ENCODE assay signal across 1 cellular context in genomic region chr9:128947423-128948310, GRCh38.
TF ChIP-seq lines count a peak whose summit lies in the region.

DOLK (minus strand) TSS chr9:128947603; CDS start chr9:128947303, 300 bp downstream.
A gene with protein sequence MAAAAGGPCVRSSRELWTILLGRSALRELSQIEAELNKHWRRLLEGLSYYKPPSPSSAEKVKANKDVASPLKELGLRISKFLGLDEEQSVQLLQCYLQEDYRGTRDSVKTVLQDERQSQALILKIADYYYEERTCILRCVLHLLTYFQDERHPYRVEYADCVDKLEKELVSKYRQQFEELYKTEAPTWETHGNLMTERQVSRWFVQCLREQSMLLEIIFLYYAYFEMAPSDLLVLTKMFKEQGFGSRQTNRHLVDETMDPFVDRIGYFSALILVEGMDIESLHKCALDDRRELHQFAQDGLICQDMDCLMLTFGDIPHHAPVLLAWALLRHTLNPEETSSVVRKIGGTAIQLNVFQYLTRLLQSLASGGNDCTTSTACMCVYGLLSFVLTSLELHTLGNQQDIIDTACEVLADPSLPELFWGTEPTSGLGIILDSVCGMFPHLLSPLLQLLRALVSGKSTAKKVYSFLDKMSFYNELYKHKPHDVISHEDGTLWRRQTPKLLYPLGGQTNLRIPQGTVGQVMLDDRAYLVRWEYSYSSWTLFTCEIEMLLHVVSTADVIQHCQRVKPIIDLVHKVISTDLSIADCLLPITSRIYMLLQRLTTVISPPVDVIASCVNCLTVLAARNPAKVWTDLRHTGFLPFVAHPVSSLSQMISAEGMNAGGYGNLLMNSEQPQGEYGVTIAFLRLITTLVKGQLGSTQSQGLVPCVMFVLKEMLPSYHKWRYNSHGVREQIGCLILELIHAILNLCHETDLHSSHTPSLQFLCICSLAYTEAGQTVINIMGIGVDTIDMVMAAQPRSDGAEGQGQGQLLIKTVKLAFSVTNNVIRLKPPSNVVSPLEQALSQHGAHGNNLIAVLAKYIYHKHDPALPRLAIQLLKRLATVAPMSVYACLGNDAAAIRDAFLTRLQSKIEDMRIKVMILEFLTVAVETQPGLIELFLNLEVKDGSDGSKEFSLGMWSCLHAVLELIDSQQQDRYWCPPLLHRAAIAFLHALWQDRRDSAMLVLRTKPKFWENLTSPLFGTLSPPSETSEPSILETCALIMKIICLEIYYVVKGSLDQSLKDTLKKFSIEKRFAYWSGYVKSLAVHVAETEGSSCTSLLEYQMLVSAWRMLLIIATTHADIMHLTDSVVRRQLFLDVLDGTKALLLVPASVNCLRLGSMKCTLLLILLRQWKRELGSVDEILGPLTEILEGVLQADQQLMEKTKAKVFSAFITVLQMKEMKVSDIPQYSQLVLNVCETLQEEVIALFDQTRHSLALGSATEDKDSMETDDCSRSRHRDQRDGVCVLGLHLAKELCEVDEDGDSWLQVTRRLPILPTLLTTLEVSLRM (N-terminal part only) (plus strand): TSS chr9:128947699. CDS start chr9:128947720, 21 bp downstream.

TF ChIP-seq in K562, 482 proteins besides CTCF, POLR2A, EP300 and RAD21 (continued from another document and continues in another):
- TF ChIP-seq IRF1 (CRISPR knock-in tag; IDR thresholded peaks at IDR 0.05; ENCODE audit: borderline replicate concordance) (no peak), HES1 (IDR thresholded peaks at IDR 0.05; ENCODE audit: low read depth) (no peak), MXI1 (IDR thresholded peaks at IDR 0.05; ENCODE audit: low read depth, low read length) (no peak), TSC22D4 (tag; IDR thresholded peaks at IDR 0.05) (no peak), NFXL1 (CRISPR knock-in tag; IDR thresholded peaks at IDR 0.05) (no peak), ZFP1 (CRISPR knock-in tag; IDR thresholded peaks at IDR 0.05) (no peak), KDM2B (CRISPR knock-in tag; IDR thresholded peaks at IDR 0.05) (no peak), ZEB2 (IDR thresholded peaks at IDR 0.05) (no peak), ZNF717 (CRISPR knock-in tag; IDR thresholded peaks at IDR 0.05) (no peak), ELF4 (CRISPR knock-in tag; IDR thresholded peaks at IDR 0.05) (peak; percentile 66; the same call in 1 of the 2 replicates), ZNF75A (CRISPR knock-in tag; IDR thresholded peaks at IDR 0.05) (no peak), MCM5 (IDR thresholded peaks at IDR 0.05; ENCODE audit: low read depth) (no peak), SNRNP70 (optimal IDR thresholded peaks at IDR 0.05; ENCODE audit: low read depth, low read length) (no peak), SRSF7 (optimal IDR thresholded peaks at IDR 0.05; ENCODE audit: low read depth, low read length) (no peak), CHD7 (IDR thresholded peaks at IDR 0.05; ENCODE audit: low read depth, low read length) (no peak), HDAC3 (IDR thresholded peaks at IDR 0.05; ENCODE audit: borderline replicate concordance, partially characterized antibody) (no peak), POLR2B (IDR thresholded peaks at IDR 0.05; ENCODE audit: low read depth, partially characterized antibody) (peak; percentile 90), FOXJ2 (tag; IDR thresholded peaks at IDR 0.05) (no peak), CTCFL (IDR thresholded peaks at IDR 0.05; ENCODE audit: borderline replicate concordance, insufficient read depth, low read depth, low read length, poor library complexity, severe bottlenecking) (no peak), ZBTB7A (IDR thresholded peaks at IDR 0.05; ENCODE audit: borderline replicate concordance, control insufficient read depth, low read depth, low read length) (no peak)
- TF ChIP-seq, protein P1, sequence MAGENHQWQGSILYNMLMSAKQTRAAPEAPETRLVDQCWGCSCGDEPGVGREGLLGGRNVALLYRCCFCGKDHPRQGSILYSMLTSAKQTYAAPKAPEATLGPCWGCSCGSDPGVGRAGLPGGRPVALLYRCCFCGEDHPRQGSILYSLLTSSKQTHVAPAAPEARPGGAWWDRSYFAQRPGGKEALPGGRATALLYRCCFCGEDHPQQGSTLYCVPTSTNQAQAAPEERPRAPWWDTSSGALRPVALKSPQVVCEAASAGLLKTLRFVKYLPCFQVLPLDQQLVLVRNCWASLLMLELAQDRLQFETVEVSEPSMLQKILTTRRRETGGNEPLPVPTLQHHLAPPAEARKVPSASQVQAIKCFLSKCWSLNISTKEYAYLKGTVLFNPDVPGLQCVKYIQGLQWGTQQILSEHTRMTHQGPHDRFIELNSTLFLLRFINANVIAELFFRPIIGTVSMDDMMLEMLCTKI (IDR thresholded peaks at IDR 0.05; ENCODE audit: partially characterized antibody) = no peak
- TF ChIP-seq, protein P2, sequence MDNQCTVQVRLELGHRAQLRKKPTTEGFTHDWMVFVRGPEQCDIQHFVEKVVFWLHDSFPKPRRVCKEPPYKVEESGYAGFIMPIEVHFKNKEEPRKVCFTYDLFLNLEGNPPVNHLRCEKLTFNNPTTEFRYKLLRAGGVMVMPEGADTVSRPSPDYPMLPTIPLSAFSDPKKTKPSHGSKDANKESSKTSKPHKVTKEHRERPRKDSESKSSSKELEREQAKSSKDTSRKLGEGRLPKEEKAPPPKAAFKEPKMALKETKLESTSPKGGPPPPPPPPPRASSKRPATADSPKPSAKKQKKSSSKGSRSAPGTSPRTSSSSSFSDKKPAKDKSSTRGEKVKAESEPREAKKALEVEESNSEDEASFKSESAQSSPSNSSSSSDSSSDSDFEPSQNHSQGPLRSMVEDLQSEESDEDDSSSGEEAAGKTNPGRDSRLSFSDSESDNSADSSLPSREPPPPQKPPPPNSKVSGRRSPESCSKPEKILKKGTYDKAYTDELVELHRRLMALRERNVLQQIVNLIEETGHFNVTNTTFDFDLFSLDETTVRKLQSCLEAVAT (IDR thresholded peaks at IDR 0.05) = peak in 1 of 2 experiments; percentile 76; a peak in 2 of 4 replicates
- TF ChIP-seq, protein P3, sequence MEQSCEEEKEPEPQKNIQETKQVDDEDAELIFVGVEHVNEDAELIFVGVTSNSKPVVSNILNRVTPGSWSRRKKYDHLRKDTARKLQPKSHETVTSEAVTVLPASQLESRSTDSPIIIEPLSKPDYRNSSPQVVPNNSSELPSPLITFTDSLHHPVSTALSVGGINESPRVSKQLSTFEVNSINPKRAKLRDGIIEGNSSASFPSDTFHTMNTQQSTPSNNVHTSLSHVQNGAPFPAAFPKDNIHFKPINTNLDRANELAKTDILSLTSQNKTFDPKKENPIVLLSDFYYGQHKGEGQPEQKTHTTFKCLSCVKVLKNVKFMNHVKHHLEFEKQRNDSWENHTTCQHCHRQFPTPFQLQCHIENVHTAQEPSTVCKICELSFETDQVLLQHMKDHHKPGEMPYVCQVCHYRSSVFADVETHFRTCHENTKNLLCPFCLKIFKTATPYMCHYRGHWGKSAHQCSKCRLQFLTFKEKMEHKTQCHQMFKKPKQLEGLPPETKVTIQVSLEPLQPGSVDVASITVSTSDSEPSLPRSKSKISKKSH (CRISPR knock-in tag; IDR thresholded peaks at IDR 0.05) = no peak
- TF ChIP-seq, protein P4, sequence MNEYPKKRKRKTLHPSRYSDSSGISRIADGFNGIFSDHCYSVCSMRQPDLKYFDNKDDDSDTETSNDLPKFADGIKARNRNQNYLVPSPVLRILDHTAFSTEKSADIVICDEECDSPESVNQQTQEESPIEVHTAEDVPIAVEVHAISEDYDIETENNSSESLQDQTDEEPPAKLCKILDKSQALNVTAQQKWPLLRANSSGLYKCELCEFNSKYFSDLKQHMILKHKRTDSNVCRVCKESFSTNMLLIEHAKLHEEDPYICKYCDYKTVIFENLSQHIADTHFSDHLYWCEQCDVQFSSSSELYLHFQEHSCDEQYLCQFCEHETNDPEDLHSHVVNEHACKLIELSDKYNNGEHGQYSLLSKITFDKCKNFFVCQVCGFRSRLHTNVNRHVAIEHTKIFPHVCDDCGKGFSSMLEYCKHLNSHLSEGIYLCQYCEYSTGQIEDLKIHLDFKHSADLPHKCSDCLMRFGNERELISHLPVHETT (CRISPR knock-in tag; conservative IDR thresholded peaks at IDR 0.05 in 1 of 2, IDR thresholded peaks at IDR 0.05 in 1 of 2) = peak in 1 of 2 experiments; percentile 88; a peak in 2 of 4 replicates
- TF ChIP-seq, protein P5, sequence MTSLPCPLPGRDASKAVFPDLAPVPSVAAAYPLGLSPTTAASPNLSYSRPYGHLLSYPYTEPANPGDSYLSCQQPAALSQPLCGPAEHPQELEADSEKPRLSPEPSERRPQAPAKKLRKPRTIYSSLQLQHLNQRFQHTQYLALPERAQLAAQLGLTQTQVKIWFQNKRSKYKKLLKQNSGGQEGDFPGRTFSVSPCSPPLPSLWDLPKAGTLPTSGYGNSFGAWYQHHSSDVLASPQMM (CRISPR knock-in tag; IDR thresholded peaks at IDR 0.05) = no peak
